ENCODE assay signal across 33 cellular contexts in the genomic region with DNA sequence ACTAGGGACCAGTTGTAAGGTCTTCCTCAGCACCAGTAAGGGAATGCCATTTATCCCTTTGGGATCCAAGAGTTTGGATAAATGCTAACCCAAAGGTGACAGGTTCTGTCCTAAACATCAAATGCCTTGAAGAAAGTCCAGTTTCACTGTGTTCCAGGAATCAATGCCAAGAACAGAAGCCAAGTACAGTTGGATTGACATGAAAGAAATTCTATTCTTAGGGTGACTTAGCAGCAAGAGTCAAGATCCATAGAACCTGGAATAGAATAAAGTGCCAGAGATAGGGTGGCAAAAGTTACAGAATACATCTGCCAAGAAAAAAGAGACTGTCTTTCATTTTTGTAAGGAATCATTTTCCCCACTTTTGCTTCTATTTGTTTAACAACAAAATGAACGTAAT.
"Had no signal": no experiment of that assay in that cellular context is flagged by ENCODE, and none has a peak within 500 bp of the region (broad histone marks: within the 10 kb centered on the region; RNA-seq: fewer than 3 reads in every experiment).

No MANE protein-coding gene starts in this region.

- H3K9me3 ChIP-seq: body of pancreas, breast epithelium had no signal

- DNase-seq: activated B cell treated with CpG ODN at 0.5 μM for 24 hours; activated CD4-positive, alpha-beta memory T cell treated with anti-CD3 and anti-CD28 coated beads for 36 hours; activated CD4-positive, alpha-beta T cell treated with anti-CD3 and anti-CD28 coated beads for 4 hours; activated CD4-positive, alpha-beta T cell treated with anti-CD3 and anti-CD28 coated beads, Interleukin-2, amount 10 ng/mL, durations not matched to agents 24 days and 14 days; activated CD4-positive, alpha-beta T cell treated with anti-CD3 and anti-CD28 coated beads, Interleukin-2, amount 50 U/mL, for 1 hour; activated CD4-positive, alpha-beta T cell treated with anti-CD3 and anti-CD28 coated beads, Interleukin-2, amount 50 U/mL, for 4 hours; activated CD4-positive, CD25-positive, alpha-beta regulatory T cell treated with anti-CD3 and anti-CD28 coated beads, Interleukin-2, amount 50 U/mL, for 72 hours; activated CD8-positive, alpha-beta memory T cell treated with anti-CD3 and anti-CD28 coated beads, Interleukin-2, amount 50 U/mL, for 4 hours; activated CD8-positive, alpha-beta T cell treated with anti-CD3 and anti-CD28 coated beads for 36 hours; activated effector memory CD4-positive, alpha-beta T cell treated with anti-CD3 and anti-CD28 coated beads, Interleukin-2, amount 50 U/mL, for 16 hours; activated gamma-delta T cell treated with Interleukin-2 at 50 U/mL for 16 hours; activated naive CD4-positive, alpha-beta T cell; activated naive CD4-positive, alpha-beta T cell treated with anti-CD3 and anti-CD28 coated beads for 36 hours; activated naive CD4-positive, alpha-beta T cell treated with anti-CD3 and anti-CD28 coated beads, Interleukin-2, amount 50 U/mL, for 16 hours; activated naive CD8-positive, alpha-beta T cell treated with anti-CD3 and anti-CD28 coated beads for 36 hours; activated T-cell treated with anti-CD3 and anti-CD28 coated beads for 4 hours; activated T-cell treated with anti-CD3 and anti-CD28 coated beads, Interleukin-2, amount 50 U/mL, for 1 hour; activated T-cell treated with anti-CD3 and anti-CD28 coated beads, Interleukin-2, amount 50 U/mL, for 4 hours; activated T-cell treated with anti-CD3 and anti-CD28 coated beads, Interleukin-2, amount 50 U/mL, for 72 hours; adrenal gland; amniotic stem cell; aorta; body of pancreas; brain microvascular endothelial cell; caudate nucleus; SW 1271; T-helper 1 cell; T-helper 2 cell; T-helper 9 cell had no signal

- H3K27ac ChIP-seq: adrenal gland, body of pancreas, brain microvascular endothelial cell, breast epithelium, VCaP had no signal

- H3K4me3 ChIP-seq: adrenal gland, body of pancreas, breast epithelium had no signal

- H3K36me3 ChIP-seq: adrenal gland, brain microvascular endothelial cell, breast epithelium had no signal

- H3K27me3 ChIP-seq: adrenal gland, body of pancreas, brain microvascular endothelial cell, breast epithelium had no signal

- H3K4me1 ChIP-seq: body of pancreas, breast epithelium had no signal

- ATAC-seq: activated CD8-positive, alpha-beta T cell treated with anti-CD3 and anti-CD28 coated beads for 36 hours; activated naive CD4-positive, alpha-beta T cell treated with anti-CD3 and anti-CD28 coated beads, Interleukin-2, amount 50 U/mL, for 72 hours; activated T-cell treated with anti-CD3 and anti-CD28 coated beads, Interleukin-2, amount 50 U/mL, for 4 hours; activated T-cell treated with anti-CD3 and anti-CD28 coated beads, Interleukin-2, amount 50 U/mL, for 72 hours; activated T-helper 17 cell treated with anti-CD3 and anti-CD28 coated beads, Interleukin-2, amount 50 U/mL, for 72 hours; body of pancreas had no signal
